ENCODE assay signal across 12 cellular contexts in genomic region chr6:100126682-100127484, GRCh38.
A peak's percentile ranks its signal among the peaks of the same experiment; 100 is the strongest.
DNase-seq lines count a peak whose midpoint lies in the region; ATAC-seq and TF ChIP-seq lines count a peak whose summit lies in the region.
"Had no signal": no experiment of that assay in that cellular context is flagged by ENCODE, and none has a peak within 500 bp of the region (broad histone marks: within the 10 kb centered on the region; RNA-seq: fewer than 3 reads in every experiment).

No MANE protein-coding gene starts in this region.

- 60 to 77% (median 66%) methylated on average over 8 of the region's 8 CpGs for WGBS in heart left ventricle, 4 donors

- no peak overlapping the region for H3K4me3 Mint-ChIP-seq in activated CD8-positive, alpha-beta memory T cell treated with anti-CD3 and anti-CD28 coated beads, Interleukin-2, amount 10 ng/mL, durations not matched to agents 7 days and 5 days
- H3K4me3 Mint-ChIP-seq in stimulated activated effector memory CD8-positive, alpha-beta T cell treated with anti-CD3 and anti-CD28 coated beads, Interleukin-12 subunit alpha, Interleukin-12 subunit beta, amount 100 ng/mL, for 72 hours, result no peak overlapping the region
- no peak overlapping the region for H3K4me3 Mint-ChIP-seq in activated naive CD4-positive, alpha-beta T cell treated with anti-CD3 and anti-CD28 coated beads for 36 hours

- H3K27ac Mint-ChIP-seq in activated CD8-positive, alpha-beta memory T cell treated with anti-CD3 and anti-CD28 coated beads, Interleukin-2, amount 10 ng/mL, durations not matched to agents 7 days and 5 days, result peak overlapping the region; percentile 88
- peak overlapping the region; percentile 74 for H3K27ac Mint-ChIP-seq in stimulated activated effector memory CD8-positive, alpha-beta T cell treated with anti-CD3 and anti-CD28 coated beads, Interleukin-12 subunit alpha, Interleukin-12 subunit beta, amount 100 ng/mL, for 72 hours
- no peak overlapping the region for H3K27ac Mint-ChIP-seq in activated naive CD4-positive, alpha-beta T cell treated with anti-CD3 and anti-CD28 coated beads for 36 hours

- peaks cover 0 to 4% (median 0%) of the 10 kb centered on the region in 9 donors for H3K27me3 ChIP-seq in heart left ventricle

- no peaks in the 10 kb centered on the region for H3K4me1 ChIP-seq in heart left ventricle

- peaks cover 6% of the 10 kb centered on the region for H3K9me3 Mint-ChIP-seq in activated CD8-positive, alpha-beta memory T cell treated with anti-CD3 and anti-CD28 coated beads, Interleukin-2, amount 10 ng/mL, durations not matched to agents 7 days and 5 days (ENCODE audit: low read depth)
- peaks cover 12% of the 10 kb centered on the region for H3K9me3 Mint-ChIP-seq in stimulated activated effector memory CD8-positive, alpha-beta T cell treated with anti-CD3 and anti-CD28 coated beads, Interleukin-12 subunit alpha, Interleukin-12 subunit beta, amount 100 ng/mL, for 72 hours
- H3K9me3 Mint-ChIP-seq in activated naive CD4-positive, alpha-beta T cell treated with anti-CD3 and anti-CD28 coated beads for 36 hours, result peaks cover 10% of the 10 kb centered on the region

- H3K4me3 ChIP-seq in heart left ventricle, result no peak overlapping the region

- H3K4me1 Mint-ChIP-seq in activated CD8-positive, alpha-beta memory T cell treated with anti-CD3 and anti-CD28 coated beads, Interleukin-2, amount 10 ng/mL, durations not matched to agents 7 days and 5 days, result peaks cover 37% of the 10 kb centered on the region
- H3K4me1 Mint-ChIP-seq in stimulated activated effector memory CD8-positive, alpha-beta T cell treated with anti-CD3 and anti-CD28 coated beads, Interleukin-12 subunit alpha, Interleukin-12 subunit beta, amount 100 ng/mL, for 72 hours, result no peaks in the 10 kb centered on the region
- H3K4me1 Mint-ChIP-seq in activated naive CD4-positive, alpha-beta T cell treated with anti-CD3 and anti-CD28 coated beads for 36 hours (ENCODE audit: low read depth), result no peaks in the 10 kb centered on the region

- peaks cover 0 to 20% (median 12%) of the 10 kb centered on the region in 12 donors for H3K9me3 ChIP-seq in heart left ventricle

- no peak overlapping the region for H3K27ac ChIP-seq in heart left ventricle

- peaks cover 2% of the 10 kb centered on the region for H3K27me3 Mint-ChIP-seq in activated CD8-positive, alpha-beta memory T cell treated with anti-CD3 and anti-CD28 coated beads, Interleukin-2, amount 10 ng/mL, durations not matched to agents 7 days and 5 days
- H3K27me3 Mint-ChIP-seq in activated naive CD4-positive, alpha-beta T cell treated with anti-CD3 and anti-CD28 coated beads for 36 hours (ENCODE audit: low read depth), result peaks cover 5% of the 10 kb centered on the region
- H3K27me3 Mint-ChIP-seq: progenitor cell of endocrine pancreas had no signal

- no peak for TF ChIP-seq POLR2A in heart left ventricle (IDR thresholded peaks at IDR 0.05)

- peaks cover 31% of the 10 kb centered on the region for H3K36me3 Mint-ChIP-seq in activated CD8-positive, alpha-beta memory T cell treated with anti-CD3 and anti-CD28 coated beads, Interleukin-2, amount 10 ng/mL, durations not matched to agents 7 days and 5 days
- no peaks in the 10 kb centered on the region for H3K36me3 Mint-ChIP-seq in stimulated activated effector memory CD8-positive, alpha-beta T cell treated with anti-CD3 and anti-CD28 coated beads, Interleukin-12 subunit alpha, Interleukin-12 subunit beta, amount 100 ng/mL, for 72 hours
- no peaks in the 10 kb centered on the region for H3K36me3 Mint-ChIP-seq in activated naive CD4-positive, alpha-beta T cell treated with anti-CD3 and anti-CD28 coated beads for 36 hours (ENCODE audit: low read depth)

- intact Hi-C loops in heart left ventricle (cut with DNase I), result no loop called here
- intact Hi-C loops in activated naive CD4-positive, alpha-beta T cell treated with anti-CD3 and anti-CD28 coated beads for 36 hours (cut with micrococcal nuclease), result no loop called here

- no peak for TF ChIP-seq CTCF in heart left ventricle (IDR thresholded peaks at IDR 0.05)

- no peaks in the 10 kb centered on the region for H3K36me3 ChIP-seq in heart left ventricle

- peak; percentile 83 for ATAC-seq in activated CD8-positive, alpha-beta memory T cell treated with anti-CD3 and anti-CD28 coated beads, Interleukin-2, amount 10 ng/mL, durations not matched to agents 7 days and 5 days
- ATAC-seq in HG02571 (IDR thresholded peaks at IDR 0.05; ENCODE audit: unreplicated experiment) (peak; percentile 67), heart left ventricle (no peak)
- ATAC-seq in stimulated activated effector memory CD8-positive, alpha-beta T cell treated with anti-CD3 and anti-CD28 coated beads, Interleukin-12 subunit alpha, Interleukin-12 subunit beta, amount 100 ng/mL, for 72 hours, result peak; percentile 85

- DNase-seq in activated CD8-positive, alpha-beta memory T cell treated with anti-CD3 and anti-CD28 coated beads, Interleukin-2, amount 10 ng/mL, durations not matched to agents 7 days and 5 days, result no peak
- DNase-seq in activated CD8-positive, alpha-beta memory T cell treated with anti-CD3 and anti-CD28 coated beads, Interleukin-2, amount 50 U/mL, for 4 hours, result no peak
- DNase-seq in NCI-H69 (lab: John Stamatoyannopoulos, UW) (peak; percentile 24), heart left ventricle (no peak), islet precursor cell (no peak)
- peak in 1 of 2 donors; percentile 59 for DNase-seq in stimulated activated effector memory CD8-positive, alpha-beta T cell treated with anti-CD3 and anti-CD28 coated beads, Interleukin-12 subunit alpha, Interleukin-12 subunit beta, amount 100 ng/mL, for 72 hours (ENCODE audit: low spot score in 2 of 2)
- DNase-seq in activated naive CD4-positive, alpha-beta T cell treated with anti-CD3 and anti-CD28 coated beads for 36 hours, result no peak
- DNase-seq: DMS79 treated with DMSO at 0.1 percent for 48 hours; NCI-H2029; stimulated activated CD4-positive, alpha-beta T cell treated with anti-CD3 and anti-CD28 coated beads, Interleukin-2, amount 100 ng/mL, for 24 hours had no signal

- CTCF ChIA-PET in activated CD8-positive, alpha-beta memory T cell treated with anti-CD3 and anti-CD28 coated beads, Interleukin-2, amount 10 ng/mL, durations not matched to agents 7 days and 5 days (lab: Charles Lee), result interaction anchor here (1.2 kb wide), 1 partner anchor 10 kb away, joined by 4 read pairs; no protein-coding TSS in a partner anchor
- CTCF ChIA-PET in activated naive CD4-positive, alpha-beta T cell treated with anti-CD3 and anti-CD28 coated beads for 36 hours (lab: Charles Lee), result no interaction called here

Comparison
In these comparisons a context has a peak if more than half of its experiments do, and no peak if none do; other contexts are left out.
1. ATAC-seq: peak in activated CD8-positive, alpha-beta memory T cell treated with anti-CD3 and anti-CD28 coated beads, Interleukin-2, amount 10 ng/mL, durations not matched to agents 7 days and 5 days (single experiment), HG02571 (single experiment) and stimulated activated effector memory CD8-positive, alpha-beta T cell treated with anti-CD3 and anti-CD28 coated beads, Interleukin-12 subunit alpha, Interleukin-12 subunit beta, amount 100 ng/mL, for 72 hours (single experiment); none in heart left ventricle (0 of 4).